Comparison of ENCODE assay signal across 1 cellular context in genomic region chr3:157174616-157175498, GRCh38.
TF ChIP-seq lines count a peak whose summit lies in the region.

No MANE protein-coding gene starts in this region.

TF ChIP-seq in HEK293, 187 proteins besides CTCF, POLR2A, EP300 and RAD21 (continued from another document and continues in another):
- TF ChIP-seq PRDM4 (tag by site-specific recombination; IDR thresholded peaks at IDR 0.05) (no peak), ZNF157 (tag by site-specific recombination; IDR thresholded peaks at IDR 0.05) (no peak), GLI2 (tag by site-specific recombination; IDR thresholded peaks at IDR 0.05; ENCODE audit: borderline replicate concordance, low read depth) (no peak; the same call in 1 of the 2 replicates), ZNF433 (tag by site-specific recombination; IDR thresholded peaks at IDR 0.05; ENCODE audit: low read depth) (no peak), HOXD13 (CRISPR knock-in tag; IDR thresholded peaks at IDR 0.05; ENCODE audit: borderline replicate concordance) (no peak), ZNF600 (tag by site-specific recombination; IDR thresholded peaks at IDR 0.05) (peak; percentile 85), ZBTB10 (tag by site-specific recombination; IDR thresholded peaks at IDR 0.05) (no peak), ZNF580 (tag by site-specific recombination; IDR thresholded peaks at IDR 0.05) (peak; percentile 90), ZNF266 (tag by site-specific recombination; IDR thresholded peaks at IDR 0.05; ENCODE audit: low read depth) (no peak), ZNF837 (tag by site-specific recombination; IDR thresholded peaks at IDR 0.05) (no peak), ZNF670 (tag by site-specific recombination; IDR thresholded peaks at IDR 0.05; ENCODE audit: low read depth) (no peak), ZNF148 (tag by site-specific recombination; IDR thresholded peaks at IDR 0.05; ENCODE audit: borderline replicate concordance) (no peak), FEZF1 (tag by site-specific recombination; IDR thresholded peaks at IDR 0.05) (no peak), ZNF555 (tag by site-specific recombination; conservative IDR thresholded peaks at IDR 0.05) (no peak), ZNF707 (tag by site-specific recombination; IDR thresholded peaks at IDR 0.05) (no peak), KLF7 (tag by site-specific recombination; IDR thresholded peaks at IDR 0.05; ENCODE audit: borderline replicate concordance) (peak; percentile 76; the same call in 1 of the 2 replicates), SALL2 (tag by site-specific recombination; IDR thresholded peaks at IDR 0.05; ENCODE audit: borderline replicate concordance) (no peak), ZNF280C (tag by site-specific recombination; IDR thresholded peaks at IDR 0.05) (no peak), ZNF398 (tag by site-specific recombination; IDR thresholded peaks at IDR 0.05) (no peak), ZNF280D (tag by site-specific recombination; IDR thresholded peaks at IDR 0.05) (no peak), ZNF558 (tag by site-specific recombination; IDR thresholded peaks at IDR 0.05) (peak; percentile 55; the same call in 1 of the 2 replicates), ZNF138 (tag by site-specific recombination; IDR thresholded peaks at IDR 0.05; ENCODE audit: borderline replicate concordance) (no peak), ZNF37A (tag by site-specific recombination; IDR thresholded peaks at IDR 0.05) (no peak), ZNF549 (tag by site-specific recombination; IDR thresholded peaks at IDR 0.05) (no peak), ZBTB20 (tag by site-specific recombination; IDR thresholded peaks at IDR 0.05) (peak; percentile 81), ZNF510 (tag by site-specific recombination; IDR thresholded peaks at IDR 0.05; ENCODE audit: insufficient replicate concordance) (no peak), ZNF362 (tag by site-specific recombination; IDR thresholded peaks at IDR 0.05) (no peak), KLF9 (tag by site-specific recombination; IDR thresholded peaks at IDR 0.05; ENCODE audit: low read depth) (peak; percentile 97), ZNF426 (tag by site-specific recombination; IDR thresholded peaks at IDR 0.05) (no peak), ZNF221 (tag by site-specific recombination; IDR thresholded peaks at IDR 0.05; ENCODE audit: borderline replicate concordance) (no peak), ZNF473 (tag by site-specific recombination; IDR thresholded peaks at IDR 0.05) (no peak), PRDM10 (tag by site-specific recombination; IDR thresholded peaks at IDR 0.05) (peak; percentile 72), PRDM1 (tag by site-specific recombination; IDR thresholded peaks at IDR 0.05) (peak; percentile 69), BCL11A (tag by site-specific recombination; IDR thresholded peaks at IDR 0.05; ENCODE audit: low read depth) (0 out of 2 replicates have a peak, but pooled peaks have one; percentile 13), SCRT1 (tag by site-specific recombination; IDR thresholded peaks at IDR 0.05; ENCODE audit: borderline replicate concordance) (0 out of 2 replicates have a peak, but pooled peaks have one; percentile 14)
